Comparison of ENCODE assay signal across 20 cellular contexts in genomic region chr16:7997966-7998365, GRCh38.
"Had no signal": no experiment of that assay in that cellular context is flagged by ENCODE, and none has a peak within 500 bp of the region (broad histone marks: within the 10 kb centered on the region; RNA-seq: fewer than 3 reads in every experiment).

No MANE protein-coding gene starts in this region.

- DNase-seq: colonic mucosa; cortex of kidney; effector memory CD4-positive, alpha-beta T cell; foreskin keratinocyte; head of caudate nucleus; heart right ventricle; hippocampal formation; left cardiac atrium; left lung; left ventricle myocardium superior; lower lobe of right lung; mesenchymal stem cell; midbrain; naive thymus-derived CD4-positive, alpha-beta T cell had no signal

- H3K27ac ChIP-seq: colonic mucosa, esophagus muscularis mucosa, foreskin keratinocyte, gastroesophageal sphincter, heart right ventricle, left lung, lower lobe of right lung had no signal

- FAIRE-seq: endothelial cell of umbilical vein, frontal cortex, islet of Langerhans, keratinocyte had no signal

- H3K27me3 ChIP-seq: colonic mucosa, esophagus muscularis mucosa, foreskin keratinocyte, gastroesophageal sphincter, heart right ventricle, left lung had no signal

- H3K4me1 ChIP-seq: colonic mucosa, esophagus muscularis mucosa, foreskin keratinocyte, gastroesophageal sphincter, heart right ventricle, left lung, lower lobe of right lung had no signal

- H3K4me3 ChIP-seq: colonic mucosa, esophagus muscularis mucosa, gastroesophageal sphincter, heart right ventricle, left lung, lower lobe of right lung had no signal

- ATAC-seq: foreskin keratinocyte; gastroesophageal sphincter; heart right ventricle; left cardiac atrium; left lung; left ventricle myocardium superior; lower lobe of right lung; naive thymus-derived CD4-positive, alpha-beta T cell had no signal

- H3K9me3 ChIP-seq: colonic mucosa, esophagus muscularis mucosa, gastroesophageal sphincter, lower lobe of right lung had no signal

- H3K36me3 ChIP-seq: colonic mucosa, esophagus muscularis mucosa, gastroesophageal sphincter, heart right ventricle, left lung, lower lobe of right lung had no signal
